ENCODE assay signal across 1 cellular context in genomic region chr1:64173300-64173940, GRCh38.
TF ChIP-seq lines count a peak whose summit lies in the region.

No MANE protein-coding gene starts in this region.

TF ChIP-seq in HEK293T, 16 proteins besides CTCF, POLR2A, EP300 and RAD21 (continued from another document):
- TF ChIP-seq HDGF (IDR thresholded peaks at IDR 0.05; ENCODE audit: borderline replicate concordance), result no peak
- no peak for TF ChIP-seq ARNT (IDR thresholded peaks at IDR 0.05)
- no peak for TF ChIP-seq FOXK2 (IDR thresholded peaks at IDR 0.05)
